In genomic region chrX:56233100-56233499, GRCh38 we compare ENCODE assay signal across 9 cellular contexts. TPM values are rescaled to one million over a fixed set of nuclear protein-coding genes. Genes with fewer than 3 reads are reported as not detected.
A peak's percentile ranks its signal among the peaks of the same experiment; 100 is the strongest.
DNase-seq lines count a peak whose midpoint lies in the region; ATAC-seq and TF ChIP-seq lines count a peak whose summit lies in the region.
"Had no signal": no experiment of that assay in that cellular context is flagged by ENCODE, and none has a peak within 500 bp of the region (broad histone marks: within the 10 kb centered on the region; RNA-seq: fewer than 3 reads in every experiment).

No MANE protein-coding gene starts in this region.

- H3K36me3 Mint-ChIP-seq in activated naive CD4-positive, alpha-beta T cell treated with anti-CD3 and anti-CD28 coated beads for 36 hours (ENCODE audit: low read depth) = no peaks in the 10 kb centered on the region

- no peak overlapping the region for H2BK120ac ChIP-seq in mesenchymal stem cell (ENCODE audit: low read depth, low read length)

- H3K9me3 Mint-ChIP-seq in activated naive CD4-positive, alpha-beta T cell treated with anti-CD3 and anti-CD28 coated beads for 36 hours = no peaks in the 10 kb centered on the region

- no peaks in the 10 kb centered on the region for H3K27me3 Mint-ChIP-seq in activated naive CD4-positive, alpha-beta T cell treated with anti-CD3 and anti-CD28 coated beads for 36 hours (ENCODE audit: low read depth)

- intact Hi-C loops in activated naive CD4-positive, alpha-beta T cell treated with anti-CD3 and anti-CD28 coated beads for 36 hours (cut with micrococcal nuclease) = loop anchor here (5.0 to 10.0 kb wide), 3 partner anchors 328 to 518 kb away; partner anchors contain the start of genes NBDY and RRAGB
- intact Hi-C loops in colonic mucosa (cut with DNase I) = no loop called here
- intact Hi-C loops in upper lobe of right lung (cut with DNase I) = no loop called here

- CTCF ChIA-PET in activated naive CD4-positive, alpha-beta T cell treated with anti-CD3 and anti-CD28 coated beads for 36 hours (lab: Charles Lee) = interaction anchor here (0.6 to 1.9 kb wide), 5 partner anchors 10 to 1067 kb away, joined by 3 to 7 read pairs (median 4); no protein-coding TSS in a partner anchor

- H3K4me3 ChIP-seq in colonic mucosa (peak overlapping the region; percentile 26), mesenchymal stem cell (ENCODE audit: insufficient read depth in 1 of 2, low read depth in 1 of 2, low read length in 2 of 2) (peak overlapping the region; percentile 55 to 78), upper lobe of right lung (peak overlapping the region; percentile 62)
- H3K4me3 ChIP-seq: SK-N-MC had no signal

- H3K79me1 ChIP-seq in mesenchymal stem cell (replicated peaks; ENCODE audit: low read length, poor library complexity, severe bottlenecking) = peaks cover 2% of the 10 kb centered on the region

- H2BK15ac ChIP-seq in mesenchymal stem cell (ENCODE audit: low read depth, poor library complexity, severe bottlenecking) = no peak overlapping the region

- no peak overlapping the region for H3K18ac ChIP-seq in mesenchymal stem cell (ENCODE audit: low read depth in 1 of 2, low read length in 2 of 2)

- H3K27ac ChIP-seq in colonic mucosa (peak overlapping the region; percentile 2), mesenchymal stem cell (ENCODE audit: low read length, poor library complexity, severe bottlenecking) (peak overlapping the region; percentile 25), upper lobe of right lung (peak overlapping the region; percentile 74)
- H3K27ac ChIP-seq: SK-N-MC had no signal

- H3K9me3 ChIP-seq in colonic mucosa (no peaks in the 10 kb centered on the region), mesenchymal stem cell (ENCODE audit: control insufficient read depth, low read length) (no peaks in the 10 kb centered on the region), upper lobe of right lung (no peaks in the 10 kb centered on the region)

- H3K27me3 ChIP-seq in colonic mucosa = no peaks in the 10 kb centered on the region
- peaks cover 0 to 20% of the 10 kb centered on the region in 2 experiments for H3K27me3 ChIP-seq in mesenchymal stem cell (ENCODE audit: control insufficient read depth in 1 of 2, insufficient read depth in 1 of 2, low read length in 2 of 2)
- no peaks in the 10 kb centered on the region for H3K27me3 ChIP-seq in upper lobe of right lung

- no peak overlapping the region for H4K91ac ChIP-seq in mesenchymal stem cell (ENCODE audit: low read length)

- H2AK5ac ChIP-seq in mesenchymal stem cell (ENCODE audit: low read length, severe bottlenecking) = no peak overlapping the region

- H3K36me3 ChIP-seq in colonic mucosa (no peaks in the 10 kb centered on the region), mesenchymal stem cell (ENCODE audit: control insufficient read depth in 1 of 2, insufficient read depth in 2 of 2, low read depth in 1 of 2, low read length in 2 of 2) (no peaks in the 10 kb centered on the region), upper lobe of right lung (no peaks in the 10 kb centered on the region)

- peak overlapping the region; percentile 74 for H3K4me3 Mint-ChIP-seq in activated naive CD4-positive, alpha-beta T cell treated with anti-CD3 and anti-CD28 coated beads for 36 hours

- no peaks in the 10 kb centered on the region for H3K4me1 Mint-ChIP-seq in activated naive CD4-positive, alpha-beta T cell treated with anti-CD3 and anti-CD28 coated beads for 36 hours (ENCODE audit: low read depth)

- peak; percentile 50 for ATAC-seq in upper lobe of right lung
- ATAC-seq in left lobe of liver = no peak

- H3K4me2 ChIP-seq in mesenchymal stem cell (ENCODE audit: low read length, poor library complexity, severe bottlenecking) = peak overlapping the region; percentile 84

- no peak overlapping the region for H3K27ac Mint-ChIP-seq in activated naive CD4-positive, alpha-beta T cell treated with anti-CD3 and anti-CD28 coated beads for 36 hours

- H2AFZ ChIP-seq in mesenchymal stem cell (ENCODE audit: low read depth, low read length) = no peak overlapping the region

- H3K23ac ChIP-seq in mesenchymal stem cell (ENCODE audit: low read length in 2 of 2) = no peak overlapping the region

- TF ChIP-seq CTCF in colonic mucosa (IDR thresholded peaks at IDR 0.05) (no peak), upper lobe of right lung (IDR thresholded peaks at IDR 0.05) (no peak)

- H3K9ac ChIP-seq in colonic mucosa (ENCODE audit: low read depth in 2 of 2, low read length in 2 of 2) = peak overlapping the region; percentile 9 to 46
- peak overlapping the region; percentile 79 for H3K9ac ChIP-seq in mesenchymal stem cell (ENCODE audit: low read length)

- no peak overlapping the region for H2BK5ac ChIP-seq in mesenchymal stem cell (ENCODE audit: low read depth, low read length, poor library complexity, severe bottlenecking)

- H4K8ac ChIP-seq in mesenchymal stem cell (ENCODE audit: low read length) = no peak overlapping the region

- WGBS in mesenchymal stem cell = 17% methylated on average over 1 of the region's 17 CpGs

- H3K4ac ChIP-seq in mesenchymal stem cell (ENCODE audit: low read depth in 1 of 2, low read length in 2 of 2) = no peak overlapping the region

- H3K14ac ChIP-seq in mesenchymal stem cell (ENCODE audit: low read length in 2 of 2) = no peak overlapping the region

- no peaks in the 10 kb centered on the region for H3K4me1 ChIP-seq in colonic mucosa
- H3K4me1 ChIP-seq in mesenchymal stem cell (ENCODE audit: control insufficient read depth, insufficient read depth, low read depth, low read length) = no peaks in the 10 kb centered on the region
- no peaks in the 10 kb centered on the region for H3K4me1 ChIP-seq in upper lobe of right lung

- no peak for DNase-seq in activated naive CD4-positive, alpha-beta T cell treated with anti-CD3 and anti-CD28 coated beads for 36 hours
- no peak for DNase-seq in activated naive CD4-positive, alpha-beta T cell treated with anti-CD3 and anti-CD28 coated beads, Interleukin-2, amount 50 U/mL, for 16 hours
- DNase-seq in colonic mucosa = peak; percentile 16
- no peak for DNase-seq in mesenchymal stem cell
- peak; percentile 48 for DNase-seq in upper lobe of right lung
- DNase-seq in T1000 (lab: John Stamatoyannopoulos, UW) = no peak
- DNase-seq in mesenteric fat pad (ENCODE audit: low spot score) = no peak
- DNase-seq in left lobe of liver (ENCODE audit: low spot score) = no peak

- H2BK12ac ChIP-seq in mesenchymal stem cell (ENCODE audit: low read length in 2 of 2) = no peak overlapping the region

RNA-seq across cellular contexts. Expression of gene KLF8, which starts 0.9 kb away (rescaled TPM):
- total RNA-seq in activated naive CD4-positive, alpha-beta T cell treated with anti-CD3 and anti-CD28 coated beads for 36 hours = 1 to 10 TPM; 1.0 to 1.3 TPM
- total RNA-seq in colonic mucosa (1 to 10 TPM; 2.3 to 2.8 TPM), upper lobe of right lung (16.3 TPM), mesenteric fat pad (22.2 TPM), left lobe of liver (0.58 TPM)
- 0.41 TPM for polyA plus RNA-seq in mesenchymal stem cell (2013, experiment 1 of 2)
- 0.41 TPM for polyA plus RNA-seq in mesenchymal stem cell (2013, experiment 2 of 2)

Comparison
In these comparisons a context has a peak if more than half of its experiments do, and no peak if none do; other contexts are left out.
1. DNase-seq: peak in colonic mucosa (single experiment) and upper lobe of right lung (single experiment); none in activated naive CD4-positive, alpha-beta T cell treated with anti-CD3 and anti-CD28 coated beads for 36 hours (single experiment), activated naive CD4-positive, alpha-beta T cell treated with anti-CD3 and anti-CD28 coated beads, Interleukin-2, amount 50 U/mL, for 16 hours (single experiment), mesenchymal stem cell (single experiment), T1000 (single experiment), mesenteric fat pad (single experiment) and left lobe of liver (single experiment).
2. H3K27ac ChIP-seq: peak in every context shown above with its lines; median percentile 74 in upper lobe of right lung; 25 in mesenchymal stem cell; 2 in colonic mucosa.
3. Peak in every context shown above with its lines, with median percentiles within 50 percentile points of each other: H3K4me3 ChIP-seq.